Comparison of ENCODE assay signal across 9 cellular contexts in the genomic region with DNA sequence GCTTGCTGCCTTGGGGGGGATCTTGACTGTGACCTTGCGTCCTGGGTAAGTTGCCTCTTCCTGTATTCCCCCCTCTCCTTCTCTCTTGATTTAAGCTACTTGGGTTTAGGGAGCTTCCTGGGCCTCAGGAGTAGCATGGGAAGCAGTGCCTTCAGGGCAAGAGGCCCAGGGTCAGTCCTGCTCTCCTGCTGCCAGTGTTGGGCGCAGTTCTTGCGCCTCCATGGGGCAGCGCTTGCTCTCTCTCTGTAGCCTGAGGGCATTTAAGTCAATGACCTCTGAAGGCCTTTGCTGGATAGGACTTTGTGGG.
DNase-seq lines count a peak whose midpoint lies in the region; ATAC-seq and TF ChIP-seq lines count a peak whose summit lies in the region.
"Had no signal": no experiment of that assay in that cellular context is flagged by ENCODE, and none has a peak within 500 bp of the region (broad histone marks: within the 10 kb centered on the region; RNA-seq: fewer than 3 reads in every experiment).

No MANE protein-coding gene starts in this region.

- no peak for TF ChIP-seq POLR2A in ovary (IDR thresholded peaks at IDR 0.05)

- WGBS in aorta, 2 donors = 76 to 81% methylated on average over 4 of the region's 4 CpGs
- 89 to 97% (median 97%) methylated on average over 4 of the region's 4 CpGs for WGBS in ovary, 3 donors

- H3K4me1 ChIP-seq in duodenal mucosa (ENCODE audit: control insufficient read depth in 1 of 2, insufficient read depth in 2 of 2, low read length in 2 of 2) = peaks cover 27 to 30% of the 10 kb centered on the region in 2 donors
- H3K4me1 ChIP-seq in aorta (ENCODE audit: control insufficient read depth in 1 of 2, insufficient read depth in 2 of 2, low read length in 2 of 2) = peaks cover 0 to 9% of the 10 kb centered on the region in 2 donors
- H3K4me1 ChIP-seq in A673 (ENCODE audit: insufficient read depth, low read length, poor library complexity, severe bottlenecking) = peaks cover 9% of the 10 kb centered on the region
- peaks cover 6% of the 10 kb centered on the region for H3K4me1 ChIP-seq in ovary (ENCODE audit: insufficient read depth)

- peak overlapping the region; percentile 95 to 100 (median 99) for H3K27ac Mint-ChIP-seq in naive thymus-derived CD8-positive, alpha-beta T cell

- BruUV-seq in A673 (replicated peaks; lab: Mats Ljungman, UMichigan) = no TSS peak

- CTCF ChIA-PET in A673 (lab: Charles Lee) = no interaction called here

- no peaks in the 10 kb centered on the region for H3K27me3 Mint-ChIP-seq in naive thymus-derived CD8-positive, alpha-beta T cell

- peaks cover 36 to 61% (median 59%) of the 10 kb centered on the region in 4 donors for H3K4me1 Mint-ChIP-seq in naive thymus-derived CD8-positive, alpha-beta T cell

- no peak for TF ChIP-seq EP300 in ovary (IDR thresholded peaks at IDR 0.05)

- H3K27me3 ChIP-seq in duodenal mucosa (ENCODE audit: control insufficient read depth in 1 of 2, insufficient read depth in 2 of 2, low read length in 2 of 2) (no peaks in the 10 kb centered on the region), aorta (ENCODE audit: control insufficient read depth in 1 of 2, insufficient read depth in 2 of 2, low read length in 1 of 2) (no peaks in the 10 kb centered on the region), A673 (replicated peaks; ENCODE audit: insufficient read depth, low read depth, low read length, poor library complexity) (no peaks in the 10 kb centered on the region), ovary (no peaks in the 10 kb centered on the region)

- intact Hi-C loops in Right ventricle myocardium inferior (cut with DNase I) = loop anchor here (5.0 kb wide), 1 partner anchor 35 kb away; no protein-coding TSS in a partner anchor
- intact Hi-C loops in left ventricle myocardium superior (cut with micrococcal nuclease) = no loop called here
- intact Hi-C loops in aorta (cut with DNase I) = loop anchor here (5.0 to 10.0 kb wide), 4 partner anchors 40 to 152 kb away; no protein-coding TSS in a partner anchor
- intact Hi-C loops in A673 (cut with micrococcal nuclease; ENCODE audit: unreplicated experiment) = no loop called here
- intact Hi-C loops in ovary (cut with DNase I) = loop anchor here in 1 of 4 donors (10.0 kb wide), 1 partner anchor 168 kb away; a partner anchor contains a TSS

- POLR2A ChIA-PET in naive thymus-derived CD8-positive, alpha-beta T cell (lab: Charles Lee) = no interaction called here
- POLR2A ChIA-PET in A673 (lab: Charles Lee; ENCODE audit: low non-redundant PET) = no interaction called here

- peak; percentile 7 for ATAC-seq in Right ventricle myocardium inferior
- no peak for ATAC-seq in left ventricle myocardium superior
- ATAC-seq in naive thymus-derived CD8-positive, alpha-beta T cell = peak in 1 of 2 donors; percentile 7
- ATAC-seq in aorta (ENCODE audit: low FRiP score) = peak; percentile 35

- DNase-seq in Right ventricle myocardium inferior (ENCODE audit: missing footprints) (no peak), left ventricle myocardium superior (no peak), aorta (no peak), A673 (ENCODE audit: low spot score) (no peak), mucosa of gallbladder (ENCODE audit: low spot score) (no peak), ovary (no peak)
- no peak for DNase-seq in naive thymus-derived CD8-positive, alpha-beta T cell
- DNase-seq: PC-3 had no signal

- H3K9me3 ChIP-seq in duodenal mucosa (ENCODE audit: control insufficient read depth in 1 of 2, low read length in 2 of 2) = no peaks in the 10 kb centered on the region
- no peaks in the 10 kb centered on the region for H3K9me3 ChIP-seq in aorta (ENCODE audit: control insufficient read depth, low read length)
- H3K9me3 ChIP-seq in A673 (ENCODE audit: low read depth, low read length, poor library complexity, severe bottlenecking) = no peaks in the 10 kb centered on the region
- no peaks in the 10 kb centered on the region for H3K9me3 ChIP-seq in ovary

- H3K4me3 ChIP-seq in duodenal mucosa (ENCODE audit: low read depth in 1 of 2, low read length in 2 of 2) (peak overlapping the region; percentile 37 to 67), aorta (ENCODE audit: low read length in 2 of 2) (no peak overlapping the region), A673 (ENCODE audit: low read depth, low read length, poor library complexity, severe bottlenecking) (no peak overlapping the region), ovary (no peak overlapping the region)

- peak overlapping the region; percentile 49 to 55 for H3K9ac ChIP-seq in duodenal mucosa (ENCODE audit: low read depth in 1 of 2, low read length in 2 of 2)

- H3K36me3 Mint-ChIP-seq in naive thymus-derived CD8-positive, alpha-beta T cell = peaks cover 0 to under 1% (median 0%) of the 10 kb centered on the region in 3 donors

- peaks cover 0 to 2% of the 10 kb centered on the region in 2 donors for H3K36me3 ChIP-seq in duodenal mucosa (ENCODE audit: control insufficient read depth in 1 of 2, insufficient read depth in 2 of 2, low read length in 2 of 2)
- H3K36me3 ChIP-seq in aorta (ENCODE audit: control insufficient read depth in 1 of 2, insufficient read depth in 2 of 2, low read length in 1 of 2) = no peaks in the 10 kb centered on the region
- no peaks in the 10 kb centered on the region for H3K36me3 ChIP-seq in A673 (ENCODE audit: insufficient read depth, low read length, poor library complexity, severe bottlenecking)
- no peaks in the 10 kb centered on the region for H3K36me3 ChIP-seq in ovary

- no peaks in the 10 kb centered on the region for H3K9me3 Mint-ChIP-seq in naive thymus-derived CD8-positive, alpha-beta T cell

- TF ChIP-seq CTCF in A673 (conservative IDR thresholded peaks at IDR 0.05; ENCODE audit: low read depth, low read length) (no peak), ovary (IDR thresholded peaks at IDR 0.05) (no peak)

- H3K27ac ChIP-seq in duodenal mucosa (ENCODE audit: low read depth, low read length) (peak overlapping the region; percentile 32), aorta (ENCODE audit: low read depth in 1 of 2, low read length in 2 of 2) (peak overlapping the region; percentile 93 to 98), A673 (ENCODE audit: low read depth, low read length, poor library complexity, severe bottlenecking) (no peak overlapping the region), ovary (no peak overlapping the region)

- H3K4me3 Mint-ChIP-seq in naive thymus-derived CD8-positive, alpha-beta T cell = peak overlapping the region; percentile 81 to 92 (median 90)

Comparison
In these comparisons a context has a peak if more than half of its experiments do, and no peak if none do; other contexts are left out.
1. intact Hi-C loops: an anchor here in Right ventricle myocardium inferior (5.0 kb wide) and aorta (5.0 to 10.0 kb wide); none called in left ventricle myocardium superior and A673.
2. H3K27ac ChIP-seq: peak in duodenal mucosa (single experiment) and aorta (2 of 2); none in A673 (single experiment) and ovary (0 of 2).
3. H3K4me3 ChIP-seq: peak in duodenal mucosa (2 of 2); none in aorta (0 of 2), A673 (single experiment) and ovary (single experiment).